Comparison of ENCODE assay signal across 35 cellular contexts in the genomic region with DNA sequence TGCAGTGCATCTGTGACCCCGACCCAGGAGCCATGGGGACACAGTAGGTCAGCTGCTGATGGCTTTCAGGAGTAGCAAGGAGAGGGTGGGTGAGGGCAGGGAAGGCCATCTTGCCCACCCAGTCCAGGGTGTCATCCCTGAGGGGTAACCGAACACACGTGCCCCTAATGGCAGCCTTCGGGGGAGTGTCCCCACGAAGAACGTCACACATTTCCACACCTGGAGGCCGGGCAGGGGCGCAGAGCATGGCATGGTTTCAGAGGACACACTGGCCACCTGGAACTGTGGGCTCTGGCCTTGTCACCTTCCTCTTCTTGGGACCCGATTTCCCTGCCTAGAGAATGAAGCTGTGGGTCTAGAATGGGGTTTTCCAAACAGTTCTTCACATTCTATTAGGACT. TPM values are rescaled to one million over a fixed set of nuclear protein-coding genes. Genes with fewer than 3 reads are reported as not detected.
"Had no signal": no experiment of that assay in that cellular context is flagged by ENCODE, and none has a peak within 500 bp of the region (broad histone marks: within the 10 kb centered on the region; RNA-seq: fewer than 3 reads in every experiment).

No MANE protein-coding gene starts in this region.

- H3K4me3 ChIP-seq: body of pancreas, cardiac muscle cell, coronary artery, dorsolateral prefrontal cortex, esophagus muscularis mucosa, gastrocnemius medialis, heart right ventricle had no signal

- H3K9me3 ChIP-seq: body of pancreas, esophagus muscularis mucosa, gastrocnemius medialis, heart right ventricle had no signal

- ATAC-seq: activated T-cell treated with anti-CD3 and anti-CD28 coated beads, Interleukin-2, amount 50 U/mL, for 4 hours; activated T-helper 17 cell treated with anti-CD3 and anti-CD28 coated beads, Interleukin-2, amount 50 U/mL, for 72 hours; body of pancreas; foreskin keratinocyte; gastrocnemius medialis; heart right ventricle; WTC11 had no signal

- FAIRE-seq: TTC549 had no signal

- DNase-seq: activated CD4-positive, alpha-beta memory T cell treated with anti-CD3 and anti-CD28 coated beads, Interleukin-2, amount 10 ng/mL, durations not matched to agents 7 days and 5 days; activated CD4-positive, alpha-beta T cell treated with anti-CD3 and anti-CD28 coated beads for 1 hour; activated CD4-positive, alpha-beta T cell treated with anti-CD3 and anti-CD28 coated beads for 4 hours; activated CD4-positive, alpha-beta T cell treated with anti-CD3 and anti-CD28 coated beads, Interleukin-2, amount 10 ng/mL, durations not matched to agents 7 days and 5 days; activated CD4-positive, alpha-beta T cell treated with anti-CD3 and anti-CD28 coated beads, Interleukin-2, amount 50 U/mL, for 4 hours; activated CD8-positive, alpha-beta memory T cell treated with anti-CD3 and anti-CD28 coated beads for 24 hours; activated effector memory CD4-positive, alpha-beta T cell treated with Interleukin-2 at 50 U/mL for 16 hours; activated gamma-delta T cell treated with Interleukin-2 at 50 U/mL for 16 hours; activated naive CD4-positive, alpha-beta T cell treated with anti-CD3 and anti-CD28 coated beads, Interleukin-2, amount 50 U/mL, for 16 hours; activated naive CD4-positive, alpha-beta T cell treated with Interleukin-2 at 50 U/mL for 16 hours; activated T-cell treated with anti-CD3 and anti-CD28 coated beads, Interleukin-2, amount 50 U/mL, for 4 hours; amniotic stem cell; anterior cingulate cortex; body of pancreas; central memory CD4-positive, alpha-beta T cell; cerebellar nuclear complex; dorsolateral prefrontal cortex; effector memory CD4-positive, alpha-beta T cell; endodermal cell; erythroblast; foreskin keratinocyte; gastrocnemius medialis; glutamatergic neuron; heart right ventricle; T-helper 2 cell had no signal

- H3K4me3 Mint-ChIP-seq: activated CD4-positive, alpha-beta memory T cell treated with anti-CD3 and anti-CD28 coated beads, Interleukin-2, amount 10 ng/mL, durations not matched to agents 7 days and 5 days; activated CD4-positive, alpha-beta T cell treated with anti-CD3 and anti-CD28 coated beads, Interleukin-2, amount 10 ng/mL, durations not matched to agents 7 days and 5 days; activated naive CD8-positive, alpha-beta T cell; activated T-cell treated with anti-CD3 and anti-CD28 coated beads, Interleukin-2, amount 50 U/mL, for 4 hours; activated T-helper 17 cell treated with anti-CD3 and anti-CD28 coated beads, Interleukin-2, amount 50 U/mL, for 72 hours; dendritic cell treated with granulocyte-macrophage colony-stimulating factor and Interleukin-4, amounts not matched to agents 40 ng/mL and 50 ng/mL, for 4 days; endodermal cell; WTC11 had no signal

- H3K27ac ChIP-seq: body of pancreas, cardiac muscle cell, coronary artery, dorsolateral prefrontal cortex, foreskin keratinocyte, gastrocnemius medialis, heart right ventricle, VCaP had no signal

- H3K9me3 Mint-ChIP-seq: activated CD4-positive, alpha-beta memory T cell treated with anti-CD3 and anti-CD28 coated beads, Interleukin-2, amount 10 ng/mL, durations not matched to agents 7 days and 5 days; activated CD4-positive, alpha-beta T cell treated with anti-CD3 and anti-CD28 coated beads, Interleukin-2, amount 10 ng/mL, durations not matched to agents 7 days and 5 days; activated T-cell treated with anti-CD3 and anti-CD28 coated beads, Interleukin-2, amount 50 U/mL, for 4 hours; activated T-helper 17 cell treated with anti-CD3 and anti-CD28 coated beads, Interleukin-2, amount 50 U/mL, for 72 hours; dendritic cell treated with granulocyte-macrophage colony-stimulating factor and Interleukin-4, amounts not matched to agents 40 ng/mL and 50 ng/mL, for 4 days; endodermal cell; WTC11 had no signal

- H3K27me3 Mint-ChIP-seq: activated CD4-positive, alpha-beta memory T cell treated with anti-CD3 and anti-CD28 coated beads, Interleukin-2, amount 10 ng/mL, durations not matched to agents 7 days and 5 days; activated CD4-positive, alpha-beta T cell treated with anti-CD3 and anti-CD28 coated beads, Interleukin-2, amount 10 ng/mL, durations not matched to agents 7 days and 5 days; activated naive CD8-positive, alpha-beta T cell; activated T-helper 17 cell treated with anti-CD3 and anti-CD28 coated beads, Interleukin-2, amount 50 U/mL, for 72 hours had no signal

- H3K4me1 ChIP-seq: body of pancreas, foreskin keratinocyte had no signal

- H3K27me3 ChIP-seq: body of pancreas, cardiac muscle cell, dorsolateral prefrontal cortex, esophagus muscularis mucosa, foreskin keratinocyte, gastrocnemius medialis, heart right ventricle had no signal

- H3K36me3 ChIP-seq: cardiac muscle cell had no signal

- H3K27ac Mint-ChIP-seq: activated CD4-positive, alpha-beta memory T cell treated with anti-CD3 and anti-CD28 coated beads, Interleukin-2, amount 10 ng/mL, durations not matched to agents 7 days and 5 days; activated CD4-positive, alpha-beta T cell treated with anti-CD3 and anti-CD28 coated beads, Interleukin-2, amount 10 ng/mL, durations not matched to agents 7 days and 5 days; activated naive CD8-positive, alpha-beta T cell; activated T-helper 17 cell treated with anti-CD3 and anti-CD28 coated beads, Interleukin-2, amount 50 U/mL, for 72 hours; dendritic cell treated with granulocyte-macrophage colony-stimulating factor and Interleukin-4, amounts not matched to agents 40 ng/mL and 50 ng/mL, for 4 days; endodermal cell; WTC11 had no signal

- H3K4me1 Mint-ChIP-seq: activated CD4-positive, alpha-beta memory T cell treated with anti-CD3 and anti-CD28 coated beads, Interleukin-2, amount 10 ng/mL, durations not matched to agents 7 days and 5 days; activated CD4-positive, alpha-beta T cell treated with anti-CD3 and anti-CD28 coated beads, Interleukin-2, amount 10 ng/mL, durations not matched to agents 7 days and 5 days; activated T-helper 17 cell treated with anti-CD3 and anti-CD28 coated beads, Interleukin-2, amount 50 U/mL, for 72 hours; endodermal cell; WTC11 had no signal

RNA-seq across cellular contexts. Expression of a gene that starts 45.9 kb away (rescaled TPM):
- total RNA-seq: activated CD4-positive, alpha-beta memory T cell treated with anti-CD3 and anti-CD28 coated beads, Interleukin-2, amount 10 ng/mL, durations not matched to agents 7 days and 5 days; activated CD4-positive, alpha-beta T cell treated with anti-CD3 and anti-CD28 coated beads, Interleukin-2, amount 10 ng/mL, durations not matched to agents 7 days and 5 days; activated T-cell treated with anti-CD3 and anti-CD28 coated beads, Interleukin-2, amount 50 U/mL, for 4 hours; activated T-helper 17 cell treated with anti-CD3 and anti-CD28 coated beads, Interleukin-2, amount 50 U/mL, for 72 hours; body of pancreas; foreskin keratinocyte; T-helper 1 cell treated with Interleukin-12 subunit alpha and Interleukin-12 subunit beta and Interleukin-4 antibody, amounts not matched to agents 30 ng/mL and 1 ng/mL, for 36 hours had no signal
